In genomic region chr5:131296213-131296672, GRCh38 we compare ENCODE assay signal across 15 cellular contexts. TPM values are rescaled to one million over a fixed set of nuclear protein-coding genes. Genes with fewer than 3 reads are reported as not detected.
A peak's percentile ranks its signal among the peaks of the same experiment; 100 is the strongest.
DNase-seq lines count a peak whose midpoint lies in the region; ATAC-seq and TF ChIP-seq lines count a peak whose summit lies in the region.
"Had no signal": no experiment of that assay in that cellular context is flagged by ENCODE, and none has a peak within 500 bp of the region (broad histone marks: within the 10 kb centered on the region; RNA-seq: fewer than 3 reads in every experiment).

No MANE protein-coding gene starts in this region.

- no peaks in the 10 kb centered on the region for H3K36me3 ChIP-seq in Panc1 (ENCODE audit: control insufficient read depth, insufficient read depth, low read length)
- H3K36me3 ChIP-seq: uterus, WERI-Rb-1 had no signal

- no peaks in the 10 kb centered on the region for H3K27me3 Mint-ChIP-seq in activated T-cell treated with anti-CD3 and anti-CD28 coated beads, Interleukin-2, amount 50 U/mL, for 4 hours (ENCODE audit: low read depth)
- H3K27me3 Mint-ChIP-seq in activated naive CD8-positive, alpha-beta T cell treated with anti-CD3 and anti-CD28 coated beads for 36 hours = no peaks in the 10 kb centered on the region
- H3K27me3 Mint-ChIP-seq in stimulated activated naive B cell treated with anti-CD40 and anti-IgM and Interleukin-4, amounts not matched to agents 10 μg/mL and 1 μg/mL and 100 μg/mL, for 72 hours = no peaks in the 10 kb centered on the region

- H3K27ac Mint-ChIP-seq in activated naive CD8-positive, alpha-beta T cell treated with anti-CD3 and anti-CD28 coated beads for 36 hours = peak overlapping the region; percentile 82
- H3K27ac Mint-ChIP-seq in stimulated activated naive B cell treated with anti-CD40 and anti-IgM and Interleukin-4, amounts not matched to agents 10 μg/mL and 1 μg/mL and 100 μg/mL, for 72 hours = peak overlapping the region; percentile 81
- H3K27ac Mint-ChIP-seq: endodermal cell had no signal

- no TSS peak for BruUV-seq in Panc1 (replicated peaks; lab: Mats Ljungman, UMichigan)

- intact Hi-C loops in Panc1 (cut with micrococcal nuclease; ENCODE audit: unreplicated experiment) = no loop called here

- no peak for TF ChIP-seq CTCF in Panc1 (IDR thresholded peaks at IDR 0.05)

- no peaks in the 10 kb centered on the region for H3K27me3 ChIP-seq in Panc1 (ENCODE audit: control insufficient read depth, insufficient read depth, low read length)
- H3K27me3 ChIP-seq: uterus had no signal

- no peaks in the 10 kb centered on the region for H3K4me1 ChIP-seq in Panc1 (ENCODE audit: control insufficient read depth, insufficient read depth, low read length)
- H3K4me1 ChIP-seq: uterus had no signal

- peaks cover 74% of the 10 kb centered on the region for H3K4me1 Mint-ChIP-seq in activated T-cell treated with anti-CD3 and anti-CD28 coated beads, Interleukin-2, amount 50 U/mL, for 4 hours (ENCODE audit: low read depth)
- H3K4me1 Mint-ChIP-seq in activated naive CD8-positive, alpha-beta T cell treated with anti-CD3 and anti-CD28 coated beads for 36 hours = peaks cover 71% of the 10 kb centered on the region
- H3K4me1 Mint-ChIP-seq in stimulated activated naive B cell treated with anti-CD40 and anti-IgM and Interleukin-4, amounts not matched to agents 10 μg/mL and 1 μg/mL and 100 μg/mL, for 72 hours = peaks cover 34 to 54% of the 10 kb centered on the region in 2 donors
- H3K4me1 Mint-ChIP-seq: endodermal cell had no signal

- POLR2A ChIA-PET in Panc1 (lab: Charles Lee) = no interaction called here

- no peak overlapping the region for H3K27ac ChIP-seq in Panc1 (ENCODE audit: low read length)
- H3K27ac ChIP-seq: uterus, WERI-Rb-1 had no signal

- H3K36me3 Mint-ChIP-seq in activated T-cell treated with anti-CD3 and anti-CD28 coated beads, Interleukin-2, amount 50 U/mL, for 4 hours (ENCODE audit: insufficient read depth) = peaks cover 33% of the 10 kb centered on the region
- H3K36me3 Mint-ChIP-seq in activated naive CD8-positive, alpha-beta T cell treated with anti-CD3 and anti-CD28 coated beads for 36 hours = peaks cover 72% of the 10 kb centered on the region
- H3K36me3 Mint-ChIP-seq in stimulated activated naive B cell treated with anti-CD40 and anti-IgM and Interleukin-4, amounts not matched to agents 10 μg/mL and 1 μg/mL and 100 μg/mL, for 72 hours = peaks cover 25 to 43% of the 10 kb centered on the region in 2 donors

- DNase-seq in activated T-cell treated with anti-CD3 and anti-CD28 coated beads, Interleukin-2, amount 50 U/mL, for 4 hours = no peak
- DNase-seq in activated T-cell treated with anti-CD3 and anti-CD28 coated beads for 4 hours = no peak
- no peak for DNase-seq in Panc1 (ENCODE audit: low read depth, low spot score)
- no peak for DNase-seq in activated naive CD8-positive, alpha-beta T cell treated with anti-CD3 and anti-CD28 coated beads for 36 hours
- DNase-seq in stimulated activated naive B cell treated with anti-CD40 and anti-IgM and Interleukin-4, amounts not matched to agents 10 μg/mL and 1 μg/mL and 100 μg/mL, for 72 hours = no peak
- no peak for DNase-seq in SKM-1 (lab: John Stamatoyannopoulos, UW; ENCODE audit: unreplicated experiment)
- no peak for DNase-seq in NCI-H510A (lab: John Stamatoyannopoulos, UW)
- DNase-seq: endodermal cell, H7, mesendoderm, NCI-H1417, uterus, WERI-Rb-1 had no signal

- CTCF ChIA-PET in Panc1 (lab: Charles Lee) = no interaction called here

- no peak overlapping the region for H3K4me3 ChIP-seq in Panc1 (ENCODE audit: low read depth in 2 of 2, low read length in 2 of 2)
- H3K4me3 ChIP-seq: uterus had no signal

- peak; percentile 54 to 57 for ATAC-seq in activated T-cell treated with anti-CD3 and anti-CD28 coated beads, Interleukin-2, amount 50 U/mL, for 4 hours
- peak; percentile 58; the same call in 1 of the 2 replicates for ATAC-seq in Panc1
- ATAC-seq in stimulated activated naive B cell treated with anti-CD40 and anti-IgM and Interleukin-4, amounts not matched to agents 10 μg/mL and 1 μg/mL and 100 μg/mL, for 72 hours (replicated peaks) = no peak
- ATAC-seq in GM21381 (IDR thresholded peaks at IDR 0.05; ENCODE audit: unreplicated experiment) = no peak

- H3K4me3 Mint-ChIP-seq in activated T-cell treated with anti-CD3 and anti-CD28 coated beads, Interleukin-2, amount 50 U/mL, for 4 hours = peak overlapping the region; percentile 19
- H3K4me3 Mint-ChIP-seq in activated naive CD8-positive, alpha-beta T cell treated with anti-CD3 and anti-CD28 coated beads for 36 hours = peak overlapping the region; percentile 26
- H3K4me3 Mint-ChIP-seq in stimulated activated naive B cell treated with anti-CD40 and anti-IgM and Interleukin-4, amounts not matched to agents 10 μg/mL and 1 μg/mL and 100 μg/mL, for 72 hours = no peak overlapping the region
- H3K4me3 Mint-ChIP-seq: endodermal cell, neural crest cell had no signal

- in situ Hi-C loops in Panc1 (cut with HindIII; ENCODE audit: low pct_unique_long_range_greater_than_20kb, low sequenced_read_pairs) = no loop called here

- H3K9me3 Mint-ChIP-seq in activated T-cell treated with anti-CD3 and anti-CD28 coated beads, Interleukin-2, amount 50 U/mL, for 4 hours = no peaks in the 10 kb centered on the region
- peaks cover 7% of the 10 kb centered on the region for H3K9me3 Mint-ChIP-seq in activated naive CD8-positive, alpha-beta T cell treated with anti-CD3 and anti-CD28 coated beads for 36 hours
- peaks cover 5 to 6% of the 10 kb centered on the region in 2 donors for H3K9me3 Mint-ChIP-seq in stimulated activated naive B cell treated with anti-CD40 and anti-IgM and Interleukin-4, amounts not matched to agents 10 μg/mL and 1 μg/mL and 100 μg/mL, for 72 hours
- H3K9me3 Mint-ChIP-seq: endodermal cell had no signal

- H3K9me3 ChIP-seq in Panc1 (ENCODE audit: control insufficient read depth, insufficient read depth, low read depth, low read length) = no peaks in the 10 kb centered on the region
- H3K9me3 ChIP-seq: uterus had no signal

RNA-seq across cellular contexts. Expression of gene CDC42SE2, which starts 32.4 kb away (rescaled TPM):
- total RNA-seq in activated T-cell treated with anti-CD3 and anti-CD28 coated beads, Interleukin-2, amount 50 U/mL, for 4 hours = 100 to 1,000 TPM in 1 of 3 donors, 10 to 100 TPM in 2; 89.3 to 103 (median 97.5) TPM
- 46.1 TPM for total RNA-seq in Panc1 (2021; ENCODE audit: unreplicated experiment)
- polyA plus RNA-seq in Panc1 (2012; ENCODE audit: insufficient read length) = 21.8 TPM
- total RNA-seq in activated naive CD8-positive, alpha-beta T cell treated with anti-CD3 and anti-CD28 coated beads for 36 hours = 100 to 1,000 TPM; 112 to 116 TPM

Comparison
In these comparisons a context has a peak if more than half of its experiments do, and no peak if none do; other contexts are left out.
1. ATAC-seq: peak in activated T-cell treated with anti-CD3 and anti-CD28 coated beads, Interleukin-2, amount 50 U/mL, for 4 hours (2 of 2) and Panc1 (single experiment); none in stimulated activated naive B cell treated with anti-CD40 and anti-IgM and Interleukin-4, amounts not matched to agents 10 μg/mL and 1 μg/mL and 100 μg/mL, for 72 hours (0 of 2) and GM21381 (single experiment).
2. H3K4me3 Mint-ChIP-seq: peak in activated T-cell treated with anti-CD3 and anti-CD28 coated beads, Interleukin-2, amount 50 U/mL, for 4 hours (single experiment) and activated naive CD8-positive, alpha-beta T cell treated with anti-CD3 and anti-CD28 coated beads for 36 hours (single experiment); none in stimulated activated naive B cell treated with anti-CD40 and anti-IgM and Interleukin-4, amounts not matched to agents 10 μg/mL and 1 μg/mL and 100 μg/mL, for 72 hours (0 of 2).